ENCODE assay signal across 23 cellular contexts in the genomic region with DNA sequence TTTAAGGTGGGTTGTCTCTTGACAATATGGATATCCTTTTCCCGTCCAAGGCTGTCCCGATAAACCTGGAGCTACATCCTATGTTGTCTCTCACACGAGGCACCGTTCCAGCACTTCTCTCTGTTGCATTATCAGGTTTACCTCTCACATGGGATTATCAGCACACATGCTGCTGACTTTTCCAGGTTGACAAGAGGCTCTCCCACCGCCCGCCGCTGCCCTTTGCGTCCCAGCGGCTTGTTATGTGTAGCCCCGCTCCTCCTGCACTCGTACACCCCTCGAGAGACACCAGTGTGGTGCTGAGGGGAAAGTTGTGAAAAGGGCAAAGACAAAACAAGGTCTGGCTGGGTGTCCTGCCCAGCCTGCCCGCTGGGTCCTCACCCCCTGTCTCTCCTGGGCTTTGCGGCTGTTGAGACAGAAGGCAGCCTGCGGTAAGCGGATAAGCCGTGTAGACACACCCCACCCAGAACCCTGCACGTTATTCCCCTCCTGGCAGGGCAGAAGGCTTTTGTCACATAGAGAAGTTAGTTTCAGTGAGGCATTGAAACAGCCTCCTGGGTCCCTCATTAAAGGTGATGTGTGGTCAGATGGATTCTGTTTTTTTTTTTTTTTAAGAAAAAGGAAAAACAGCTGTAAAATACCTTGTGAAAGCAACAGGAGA. TPM values are rescaled to one million over a fixed set of nuclear protein-coding genes. Genes with fewer than 3 reads are reported as not detected.
DNase-seq lines count a peak whose midpoint lies in the region; ATAC-seq and TF ChIP-seq lines count a peak whose summit lies in the region.
"Had no signal": no experiment of that assay in that cellular context is flagged by ENCODE, and none has a peak within 500 bp of the region (broad histone marks: within the 10 kb centered on the region; RNA-seq: fewer than 3 reads in every experiment).

No MANE protein-coding gene starts in this region.

- no peak overlapping the region for H3K4me3 Mint-ChIP-seq in stimulated activated effector memory CD8-positive, alpha-beta T cell treated with anti-CD3 and anti-CD28 coated beads, Interleukin-12 subunit alpha, Interleukin-12 subunit beta, amount 100 ng/mL, for 72 hours
- H3K4me3 Mint-ChIP-seq: B cell; CD4-positive, alpha-beta T cell had no signal

- H3K4me3 ChIP-seq in WERI-Rb-1 (ENCODE audit: low read depth, low read length) = peak overlapping the region; percentile 13
- H3K4me3 ChIP-seq in right atrium auricular region = no peak overlapping the region

- no peak for TF ChIP-seq CTCF in WERI-Rb-1 (IDR thresholded peaks at IDR 0.05; ENCODE audit: low read depth, low read length)
- no peak for TF ChIP-seq CTCF in right atrium auricular region (IDR thresholded peaks at IDR 0.05)

- peak overlapping the region; percentile 20 for H3K27ac Mint-ChIP-seq in stimulated activated effector memory CD8-positive, alpha-beta T cell treated with anti-CD3 and anti-CD28 coated beads, Interleukin-12 subunit alpha, Interleukin-12 subunit beta, amount 100 ng/mL, for 72 hours
- H3K27ac Mint-ChIP-seq: B cell; CD4-positive, alpha-beta T cell had no signal

- H3K4me1 Mint-ChIP-seq in stimulated activated effector memory CD8-positive, alpha-beta T cell treated with anti-CD3 and anti-CD28 coated beads, Interleukin-12 subunit alpha, Interleukin-12 subunit beta, amount 100 ng/mL, for 72 hours = no peaks in the 10 kb centered on the region
- H3K4me1 Mint-ChIP-seq: B cell had no signal

- no peaks in the 10 kb centered on the region for H3K9me3 Mint-ChIP-seq in stimulated activated effector memory CD8-positive, alpha-beta T cell treated with anti-CD3 and anti-CD28 coated beads, Interleukin-12 subunit alpha, Interleukin-12 subunit beta, amount 100 ng/mL, for 72 hours
- H3K9me3 Mint-ChIP-seq: CD4-positive, alpha-beta T cell had no signal

- no peaks in the 10 kb centered on the region for H3K9me3 ChIP-seq in WERI-Rb-1 (ENCODE audit: severe bottlenecking)
- no peaks in the 10 kb centered on the region for H3K9me3 ChIP-seq in right atrium auricular region

- H3K36me3 Mint-ChIP-seq in stimulated activated effector memory CD8-positive, alpha-beta T cell treated with anti-CD3 and anti-CD28 coated beads, Interleukin-12 subunit alpha, Interleukin-12 subunit beta, amount 100 ng/mL, for 72 hours = peaks cover 100% of the 10 kb centered on the region

- ATAC-seq in GM21529 (IDR thresholded peaks at IDR 0.05; ENCODE audit: unreplicated experiment) (peak; percentile 42), HG02938 (IDR thresholded peaks at IDR 0.05; ENCODE audit: unreplicated experiment) (no peak)
- no peak for ATAC-seq in stimulated activated effector memory CD8-positive, alpha-beta T cell treated with anti-CD3 and anti-CD28 coated beads, Interleukin-12 subunit alpha, Interleukin-12 subunit beta, amount 100 ng/mL, for 72 hours
- ATAC-seq: SK-N-SH treated with all-trans-retinoic acid at 6 μM for 48 hours had no signal

- H3K27me3 ChIP-seq in WERI-Rb-1 (ENCODE audit: insufficient read depth, low read depth, severe bottlenecking) = no peaks in the 10 kb centered on the region
- H3K27me3 ChIP-seq in right atrium auricular region = no peaks in the 10 kb centered on the region

- peaks cover 81% of the 10 kb centered on the region for H3K36me3 ChIP-seq in WERI-Rb-1
- H3K36me3 ChIP-seq in right atrium auricular region = peaks cover 71% of the 10 kb centered on the region

- DNase-seq in NCI-H524 (lab: John Stamatoyannopoulos, UW) (peak; percentile 64 to 80), NCI-H524 treated with DMSO at 0.1 percent for 48 hours (lab: John Stamatoyannopoulos, UW) (no peak), WERI-Rb-1 (peak; percentile 93), DMS153 (lab: John Stamatoyannopoulos, UW) (no peak), right atrium auricular region (ENCODE audit: low spot score) (no peak)
- no peak for DNase-seq in stimulated activated effector memory CD8-positive, alpha-beta T cell treated with anti-CD3 and anti-CD28 coated beads, Interleukin-12 subunit alpha, Interleukin-12 subunit beta, amount 100 ng/mL, for 72 hours (ENCODE audit: low spot score in 2 of 2)
- DNase-seq: CD4-positive, alpha-beta T cell; DMS79; IMR-90; Kasumi-1; NCI-H1105; NCI-H1694 treated with DMSO at 0.1 percent for 48 hours; NCI-H2107; NCI-H2227 treated with DMSO at 0.1 percent for 48 hours; NCI-H526; NK-92 treated with Interleukin-12 subunit alpha and Interleukin-12 subunit beta, amount 100 ng/mL, for 24 hours; OCI-M1; SHP77 treated with DMSO at 0.1 percent for 48 hours had no signal

- H3K4me1 ChIP-seq in right atrium auricular region = no peaks in the 10 kb centered on the region

- H3K27ac ChIP-seq in WERI-Rb-1 (peak overlapping the region; percentile 97), right atrium auricular region (no peak overlapping the region)
- H3K27ac ChIP-seq: 22Rv1 had no signal

RNA-seq across cellular contexts. Expression of gene UBE3C, which starts 38.7 kb away (rescaled TPM):
- 10 to 100 TPM; 53.3 to 60.8 TPM for total RNA-seq in right atrium auricular region

Comparison
In these comparisons a context has a peak if more than half of its experiments do, and no peak if none do; other contexts are left out.
1. DNase-seq: peak in NCI-H524 (2 of 2) and WERI-Rb-1 (single experiment); none in NCI-H524 treated with DMSO at 0.1 percent for 48 hours (single experiment), stimulated activated effector memory CD8-positive, alpha-beta T cell treated with anti-CD3 and anti-CD28 coated beads, Interleukin-12 subunit alpha, Interleukin-12 subunit beta, amount 100 ng/mL, for 72 hours (0 of 2), DMS153 (single experiment) and right atrium auricular region (single experiment).